27 cellular contexts compared by ENCODE assay signal in the genomic region with DNA sequence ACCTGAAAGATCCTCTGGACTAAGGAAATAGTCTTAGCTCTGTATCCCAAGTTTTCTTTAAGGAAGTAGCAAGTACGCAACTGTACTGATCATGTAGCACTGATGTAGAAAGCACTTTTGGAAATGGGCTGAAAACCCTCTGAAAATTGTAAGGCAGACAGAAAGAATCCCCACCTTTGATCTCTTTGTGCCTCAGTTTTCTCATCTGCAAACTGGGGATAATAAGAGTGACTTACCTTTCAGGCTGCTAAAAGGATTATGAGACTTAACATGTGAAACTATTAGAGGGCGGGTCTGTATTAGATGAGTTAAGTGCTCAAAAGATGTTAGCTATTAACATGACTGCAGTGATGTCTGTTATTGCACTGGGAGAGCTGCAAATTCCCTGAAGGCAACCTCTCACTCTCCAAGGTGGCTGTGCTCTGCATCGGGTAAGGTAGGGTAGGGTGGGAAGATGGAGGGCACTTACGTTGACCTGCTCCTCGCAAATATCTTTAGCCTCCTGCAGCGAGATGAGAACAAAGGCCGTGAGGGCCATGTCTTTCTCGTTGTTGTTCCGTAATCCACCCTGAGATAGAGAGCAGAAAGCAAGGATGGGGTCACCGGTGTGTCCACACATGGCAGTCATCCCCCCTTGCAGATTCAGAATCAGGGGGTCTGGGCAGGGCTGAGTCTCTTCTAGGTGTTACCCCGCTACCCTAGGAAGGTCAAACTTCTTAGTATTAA. TPM values are rescaled to one million over a fixed set of nuclear protein-coding genes. Genes with fewer than 3 reads are reported as not detected.
"Had no signal": no experiment of that assay in that cellular context is flagged by ENCODE, and none has a peak within 500 bp of the region (broad histone marks: within the 10 kb centered on the region; RNA-seq: fewer than 3 reads in every experiment).

No MANE protein-coding gene starts in this region.

- H3K36me3 Mint-ChIP-seq: naive thymus-derived CD8-positive, alpha-beta T cell; stimulated activated memory B cell treated with anti-CD40 and anti-IgM and Interleukin-4, amounts not matched to agents 10 μg/mL and 1 μg/mL and 100 μg/mL, for 72 hours; type B pancreatic cell had no signal

- H3K36me3 ChIP-seq: ovary, prostate gland, sigmoid colon, uterus had no signal

- H3K4me3 Mint-ChIP-seq: naive thymus-derived CD8-positive, alpha-beta T cell; stimulated activated memory B cell treated with anti-CD40 and anti-IgM and Interleukin-4, amounts not matched to agents 10 μg/mL and 1 μg/mL and 100 μg/mL, for 72 hours; stimulated activated naive CD8-positive, alpha-beta T cell treated with anti-CD3 and anti-CD28 coated beads, Interleukin-15, amount 100 ng/mL, for 72 hours; type B pancreatic cell had no signal

- DNase-seq: hippocampal formation; left colon; left lung; lower lobe of right lung; mammary epithelial cell; mesenchymal stem cell; naive thymus-derived CD8-positive, alpha-beta T cell; ovary; retina; right cardiac atrium; sigmoid colon; small intestine; stimulated activated CD4-positive, alpha-beta T cell treated with anti-CD3 and anti-CD28 coated beads, Interleukin-1b, Interleukin-23, amount 100 ng/mL, for 48 hours; stimulated activated CD4-positive, alpha-beta T cell treated with anti-CD3 and anti-CD28 coated beads, Interleukin-2, amount 100 ng/mL, for 48 hours; stimulated activated CD4-positive, alpha-beta T cell treated with anti-CD3 and anti-CD28 coated beads, Interleukin-4, amount 100 ng/mL, for 4 hours; stimulated activated CD8-positive, alpha-beta memory T cell treated with anti-CD3 and anti-CD28 coated beads, Interleukin-4, amount 100 ng/mL, for 48 hours; stimulated activated naive CD4-positive, alpha-beta T cell treated with Interleukin-2 at 50 U/mL for 16 hours; stimulated activated naive CD8-positive, alpha-beta T cell treated with anti-CD3 and anti-CD28 coated beads, Interleukin-15, amount 100 ng/mL, for 72 hours; substantia nigra; uterus had no signal

- H3K27me3 Mint-ChIP-seq: stimulated activated naive CD8-positive, alpha-beta T cell treated with anti-CD3 and anti-CD28 coated beads, Interleukin-15, amount 100 ng/mL, for 72 hours had no signal

- H3K4me1 ChIP-seq: left lung, lower lobe of right lung, prostate gland, sigmoid colon, tibial nerve, uterus had no signal

- H3K9me3 ChIP-seq: left lung, lower lobe of right lung, ovary, prostate gland, sigmoid colon, tibial nerve, uterus had no signal

- ATAC-seq: left colon; left lung; lower lobe of right lung; naive thymus-derived CD8-positive, alpha-beta T cell; right cardiac atrium; stimulated activated memory B cell treated with anti-CD40 and anti-IgM and Interleukin-4, amounts not matched to agents 10 μg/mL and 1 μg/mL and 100 μg/mL, for 72 hours; stimulated activated naive CD8-positive, alpha-beta T cell treated with anti-CD3 and anti-CD28 coated beads, Interleukin-15, amount 100 ng/mL, for 72 hours had no signal

- H3K27ac ChIP-seq: left lung, lower lobe of right lung, ovary, prostate gland, sigmoid colon, tibial nerve, uterus had no signal

- H3K27ac Mint-ChIP-seq: naive thymus-derived CD8-positive, alpha-beta T cell; stimulated activated memory B cell treated with anti-CD40 and anti-IgM and Interleukin-4, amounts not matched to agents 10 μg/mL and 1 μg/mL and 100 μg/mL, for 72 hours; stimulated activated naive CD8-positive, alpha-beta T cell treated with anti-CD3 and anti-CD28 coated beads, Interleukin-15, amount 100 ng/mL, for 72 hours; type B pancreatic cell had no signal

- H3K27me3 ChIP-seq: ovary, sigmoid colon, tibial nerve, uterus had no signal

- H3K4me3 ChIP-seq: left lung, lower lobe of right lung, ovary, prostate gland, sigmoid colon, tibial nerve, uterus had no signal

RNA-seq across cellular contexts. Expression of a gene that starts 20.4 kb away (rescaled TPM):
- total RNA-seq: temporal lobe had no signal
- polyA plus RNA-seq: keratinocyte, mammary epithelial cell, neural cell had no signal

RNA-seq across cellular contexts. Expression of a gene that starts 30.1 kb away (rescaled TPM):
- polyA plus RNA-seq: naive thymus-derived CD8-positive, alpha-beta T cell; neural cell had no signal
